In genomic region chr21:40013001-40013735, GRCh38 we compare ENCODE assay signal across 3 cellular contexts.
"Had no signal": no experiment of that assay in that cellular context is flagged by ENCODE, and none has a peak within 500 bp of the region (broad histone marks: within the 10 kb centered on the region; RNA-seq: fewer than 3 reads in every experiment).

No MANE protein-coding gene starts in this region.

- DNase-seq: GDM1, GF-D8 had no signal

- H3K4me3 ChIP-seq: GM12878 had no signal

- ATAC-seq: GM12878 had no signal
